Comparison of ENCODE assay signal across 10 cellular contexts in genomic region chr11:22807855-22808558, GRCh38. TPM values are rescaled to one million over a fixed set of nuclear protein-coding genes. Genes with fewer than 3 reads are reported as not detected.
DNase-seq lines count a peak whose midpoint lies in the region; ATAC-seq, FAIRE-seq and TF ChIP-seq lines count a peak whose summit lies in the region.
"Had no signal": no experiment of that assay in that cellular context is flagged by ENCODE, and none has a peak within 500 bp of the region (broad histone marks: within the 10 kb centered on the region; RNA-seq: fewer than 3 reads in every experiment).

No MANE protein-coding gene starts in this region.

- peak; percentile 13 for DNase-seq in GM10266 (ENCODE audit: extremely low spot score)
- DNase-seq in astrocyte (ENCODE audit: low read depth), result peak; percentile 8
- no peak for DNase-seq in hepatic stellate cell (ENCODE audit: low spot score)
- DNase-seq in hypothalamus (lab: John Stamatoyannopoulos, UW), result no peak
- no peak for DNase-seq in GM23338 (ENCODE audit: low spot score)
- no peak for DNase-seq in ACHN
- DNase-seq: Caco-2 had no signal

- H3K27me3 Mint-ChIP-seq in astrocyte (ENCODE audit: low read depth, unreplicated experiment) (no peaks in the 10 kb centered on the region), GM23338 (ENCODE audit: insufficient read depth, low read depth, poor library complexity) (no peaks in the 10 kb centered on the region)

- H3K79me2 ChIP-seq in astrocyte (ENCODE audit: insufficient read depth, low read length) (no peaks in the 10 kb centered on the region), GM23338 (replicated peaks; ENCODE audit: insufficient read depth) (no peaks in the 10 kb centered on the region)

- H3F3A ChIP-seq in GM23338 (replicated peaks; ENCODE audit: low read depth), result no peaks in the 10 kb centered on the region

- H3K9me3 ChIP-seq in astrocyte (ENCODE audit: insufficient read depth, low read depth, low read length), result no peaks in the 10 kb centered on the region
- H3K9me3 ChIP-seq: Caco-2 had no signal

- TF ChIP-seq CTCF in GM10266 (IDR thresholded peaks at IDR 0.05; ENCODE audit: control insufficient read depth, insufficient read depth, low read depth, missing control alignments) (no peak), astrocyte (IDR thresholded peaks at IDR 0.05; ENCODE audit: insufficient read depth, low read depth, low read length) (no peak), GM23338 (conservative IDR thresholded peaks at IDR 0.05; ENCODE audit: low read depth in 2 of 2) (no peak)

- peaks cover 6% of the 10 kb centered on the region; the same call in 1 of the 2 replicates for H3K9me2 ChIP-seq in GM23338 (ENCODE audit: insufficient read depth)

- no peak overlapping the region for H3K9ac ChIP-seq in astrocyte (ENCODE audit: low read length)

- in situ Hi-C loops in ACHN (cut with HindIII; ENCODE audit: low pct_ligation_motif_present, low pct_unique_long_range_greater_than_20kb, low sequenced_read_pairs), result no loop called here

- no peak overlapping the region for H3K4me3 ChIP-seq in astrocyte (ENCODE audit: insufficient read depth, low read depth, low read length)
- H3K4me3 ChIP-seq in GM23338, result no peak overlapping the region

- H3K9me3 Mint-ChIP-seq in astrocyte (ENCODE audit: unreplicated experiment) (no peaks in the 10 kb centered on the region), GM23338 (peaks cover 11% of the 10 kb centered on the region; the same call in 2 of the 3 replicates)

- no peak overlapping the region for H3K4me3 Mint-ChIP-seq in astrocyte (ENCODE audit: unreplicated experiment)
- no peak overlapping the region for H3K4me3 Mint-ChIP-seq in GM23338
- H3K4me3 Mint-ChIP-seq: stimulated activated effector memory CD8-positive, alpha-beta T cell treated with anti-CD3 and anti-CD28 coated beads, Interleukin-12 subunit alpha, Interleukin-12 subunit beta, amount 100 ng/mL, for 72 hours had no signal

- no peaks in the 10 kb centered on the region for H3K36me3 Mint-ChIP-seq in astrocyte (ENCODE audit: low read depth, unreplicated experiment)
- H3K36me3 Mint-ChIP-seq in GM23338 (ENCODE audit: low read depth), result peaks cover 9% of the 10 kb centered on the region; the same call in 2 of the 3 replicates
- H3K36me3 Mint-ChIP-seq: stimulated activated effector memory CD8-positive, alpha-beta T cell treated with anti-CD3 and anti-CD28 coated beads, Interleukin-12 subunit alpha, Interleukin-12 subunit beta, amount 100 ng/mL, for 72 hours had no signal

- FAIRE-seq in astrocyte (lab: Jason Lieb, UNC), result no peak

- no peak overlapping the region for H2AFZ ChIP-seq in astrocyte (ENCODE audit: low read depth, low read length)
- H2AFZ ChIP-seq in GM23338, result no peak overlapping the region

- H3K36me3 ChIP-seq in astrocyte (ENCODE audit: insufficient read depth, low read length) (no peaks in the 10 kb centered on the region), GM23338 (ENCODE audit: insufficient read depth) (no peaks in the 10 kb centered on the region)

- peak; percentile 97 for ATAC-seq in GM21367 (IDR thresholded peaks at IDR 0.05; ENCODE audit: unreplicated experiment)
- peak; percentile 91 for ATAC-seq in HG03196 (IDR thresholded peaks at IDR 0.05; ENCODE audit: unreplicated experiment)
- no peak for ATAC-seq in GM23338
- ATAC-seq: stimulated activated effector memory CD8-positive, alpha-beta T cell treated with anti-CD3 and anti-CD28 coated beads, Interleukin-12 subunit alpha, Interleukin-12 subunit beta, amount 100 ng/mL, for 72 hours had no signal

- H3K27ac ChIP-seq in astrocyte (ENCODE audit: low read depth, low read length) (no peak overlapping the region), GM23338 (ENCODE audit: low read depth) (no peak overlapping the region)

- no peaks in the 10 kb centered on the region for H3K27me3 ChIP-seq in astrocyte (ENCODE audit: insufficient read depth, low read length)
- H3K27me3 ChIP-seq in GM23338 (ENCODE audit: insufficient read depth), result no peaks in the 10 kb centered on the region

- H3K4me2 ChIP-seq in astrocyte (ENCODE audit: low read length) (peak overlapping the region; percentile 20), GM23338 (no peak overlapping the region)

- H3K4me1 ChIP-seq in astrocyte (ENCODE audit: insufficient read depth, low read length), result no peaks in the 10 kb centered on the region
- H3K4me1 ChIP-seq in GM23338 (ENCODE audit: insufficient read depth), result no peaks in the 10 kb centered on the region
- H3K4me1 ChIP-seq: Caco-2 had no signal

- H3K4me1 Mint-ChIP-seq in astrocyte (ENCODE audit: low read depth, unreplicated experiment) (no peaks in the 10 kb centered on the region), GM23338 (peaks cover 6% of the 10 kb centered on the region; the same call in 2 of the 3 replicates)
- H3K4me1 Mint-ChIP-seq: stimulated activated effector memory CD8-positive, alpha-beta T cell treated with anti-CD3 and anti-CD28 coated beads, Interleukin-12 subunit alpha, Interleukin-12 subunit beta, amount 100 ng/mL, for 72 hours had no signal

- no peak overlapping the region for H3K27ac Mint-ChIP-seq in astrocyte (ENCODE audit: unreplicated experiment)
- H3K27ac Mint-ChIP-seq in GM23338, result no peak overlapping the region
- H3K27ac Mint-ChIP-seq: stimulated activated effector memory CD8-positive, alpha-beta T cell treated with anti-CD3 and anti-CD28 coated beads, Interleukin-12 subunit alpha, Interleukin-12 subunit beta, amount 100 ng/mL, for 72 hours had no signal

- H4K20me1 ChIP-seq in astrocyte (ENCODE audit: insufficient read depth, low read length) (no peaks in the 10 kb centered on the region), GM23338 (replicated peaks; ENCODE audit: insufficient read depth) (no peaks in the 10 kb centered on the region)

TF ChIP-seq in GM23338, 12 proteins besides CTCF, POLR2A, EP300 and RAD21 (continues in another document):
- no peak for TF ChIP-seq ZNF462 (CRISPR knock-in tag; IDR thresholded peaks at IDR 0.05)

RNA-seq across cellular contexts. Expression of gene SVIP, which starts 21.6 kb away (rescaled TPM):
- total RNA-seq in astrocyte, result 7.0 and 15.9 TPM in 2 replicates
- 4.1 and 5.4 TPM in 2 replicates for total RNA-seq in GM23338 (2014; rRNA removed; shearing (Covaris generic))
- 13.5 and 15.5 TPM in 2 replicates for polyA plus RNA-seq in GM23338 (2016; fragmentation: Nextera tagmentation; extraction: Ambion mirVana)

RNA-seq across cellular contexts. Expression of gene CCDC179, which starts 52.3 kb away (rescaled TPM):
- total RNA-seq in astrocyte, result not detected in 2 replicates
- total RNA-seq in GM23338 (2014; rRNA removed; shearing (Covaris generic)), result not detected in 2 replicates
- not detected in 2 replicates for polyA plus RNA-seq in GM23338 (2016; fragmentation: Nextera tagmentation; extraction: Ambion mirVana)
- total RNA-seq: Caco-2 had no signal

Comparison
In these comparisons a context has a peak if more than half of its experiments do, and no peak if none do; other contexts are left out.
1. DNase-seq: peak in GM10266 (single experiment) and astrocyte (single experiment); none in hepatic stellate cell (single experiment), hypothalamus (0 of 51), GM23338 (single experiment) and ACHN (single experiment).